Comparison of ENCODE assay signal across 9 cellular contexts in genomic region chr1:151837841-151838490, GRCh38. TPM values are rescaled to one million over a fixed set of nuclear protein-coding genes. Genes with fewer than 3 reads are reported as not detected.
A peak's percentile ranks its signal among the peaks of the same experiment; 100 is the strongest.
DNase-seq lines count a peak whose midpoint lies in the region; ATAC-seq and TF ChIP-seq lines count a peak whose summit lies in the region.
"Had no signal": no experiment of that assay in that cellular context is flagged by ENCODE, and none has a peak within 500 bp of the region (broad histone marks: within the 10 kb centered on the region; RNA-seq: fewer than 3 reads in every experiment).

No MANE protein-coding gene starts in this region.

- no peak for TF ChIP-seq RAD21 in SK-N-SH (IDR thresholded peaks at IDR 0.05; ENCODE audit: low read length)

- no peak for TF ChIP-seq CTCF in DOHH2 (IDR thresholded peaks at IDR 0.05; ENCODE audit: low read depth, low read length, poor library complexity, severe bottlenecking)
- no peak for TF ChIP-seq CTCF in SK-N-SH (IDR thresholded peaks at IDR 0.05)

- H3K9me2 ChIP-seq in DOHH2 (replicated peaks; ENCODE audit: control insufficient read depth, low read length) (no peaks in the 10 kb centered on the region), SK-N-SH (no peaks in the 10 kb centered on the region)

- H3K36me3 ChIP-seq in DOHH2 (ENCODE audit: control insufficient read depth, low read length) (no peaks in the 10 kb centered on the region), neuron (ENCODE audit: insufficient read depth, low read length) (no peaks in the 10 kb centered on the region), SK-N-SH (replicated peaks in 1 of 2; ENCODE audit: control insufficient read depth in 1 of 2, insufficient read depth in 2 of 2, low read length in 1 of 2) (no peaks in the 10 kb centered on the region)

- peaks cover 50% of the 10 kb centered on the region for H3K27me3 ChIP-seq in DOHH2 (ENCODE audit: control insufficient read depth, low read length)
- H3K27me3 ChIP-seq in neuron (ENCODE audit: insufficient read depth, low read length): peaks cover 70% of the 10 kb centered on the region
- H3K27me3 ChIP-seq in SK-N-SH (ENCODE audit: insufficient read depth): no peaks in the 10 kb centered on the region

- H3K4me1 Mint-ChIP-seq in T-helper 17 cell: peaks cover 49% of the 10 kb centered on the region

- no peak for TF ChIP-seq EP300 in SK-N-SH (IDR thresholded peaks at IDR 0.05; ENCODE audit: borderline replicate concordance in 1 of 2, low read depth in 1 of 2, low read length in 1 of 2)

- no peak overlapping the region for H3K9ac ChIP-seq in SK-N-SH

- WGBS in SK-N-SH (ENCODE audit: low lambda C conversion rate): 89% methylated on average over 52 of the region's 68 CpGs

- H2AFZ ChIP-seq in neuron (ENCODE audit: low read depth, low read length) (no peak overlapping the region), SK-N-SH (ENCODE audit: low read depth) (no peak overlapping the region)

- peaks cover 2% of the 10 kb centered on the region for H3K36me3 Mint-ChIP-seq in T-helper 17 cell (ENCODE audit: low read depth)

- H3K27me3 Mint-ChIP-seq in T-helper 17 cell: no peaks in the 10 kb centered on the region

- ATAC-seq in T-helper 17 cell (peak; percentile 11), esophagus mucosa (peak; percentile 12)

- CTCF ChIA-PET in SK-N-SH (lab: Yijun Ruan, JAX): interaction anchor here (0.7 to 1.6 kb wide), 3 partner anchors 20 to 304 kb away, joined by 3 to 6 read pairs (median 5); no protein-coding TSS in a partner anchor

- peak overlapping the region; percentile 55 for H3K4me2 ChIP-seq in DOHH2 (ENCODE audit: low read length)
- H3K4me2 ChIP-seq in SK-N-SH: no peak overlapping the region

- H3K27ac ChIP-seq in DOHH2 (ENCODE audit: low read depth, low read length) (no peak overlapping the region), SK-N-SH (ENCODE audit: low read depth in 2 of 2, low read length in 1 of 2) (no peak overlapping the region)

- H3K4me3 ChIP-seq in DOHH2 (ENCODE audit: low read length): peak overlapping the region; percentile 48
- peak overlapping the region; percentile 10 for H3K4me3 ChIP-seq in neuron (ENCODE audit: low read length)
- H3K4me3 ChIP-seq in SK-N-SH (ENCODE audit: low read depth in 2 of 2, low read length in 1 of 2): no peak overlapping the region

- POLR2A ChIA-PET in SK-N-SH (lab: Yijun Ruan, JAX): no interaction called here

- 0 out of 2 replicates have a peak, but pooled peaks cover 3% of the 10 kb centered on the region for H3F3A ChIP-seq in DOHH2 (ENCODE audit: control insufficient read depth, insufficient read depth)
- no peaks in the 10 kb centered on the region for H3F3A ChIP-seq in SK-N-SH (replicated peaks; ENCODE audit: insufficient read depth)

- H3K9me3 ChIP-seq in DOHH2 (ENCODE audit: control insufficient read depth, insufficient read depth, low read length) (no peaks in the 10 kb centered on the region), T-helper 17 cell (ENCODE audit: control insufficient read depth, low read length, poor library complexity, severe bottlenecking) (no peaks in the 10 kb centered on the region), neuron (ENCODE audit: low read length) (no peaks in the 10 kb centered on the region), SK-N-SH (no peaks in the 10 kb centered on the region)

- H3K4me1 ChIP-seq in DOHH2 (ENCODE audit: control insufficient read depth, low read length) (peaks cover 30% of the 10 kb centered on the region), neuron (ENCODE audit: insufficient read depth, low read length) (peaks cover 3% of the 10 kb centered on the region), SK-N-SH (ENCODE audit: control insufficient read depth in 1 of 2, insufficient read depth in 2 of 2, low read depth in 1 of 2, low read length in 1 of 2) (peaks cover 0 to 11% of the 10 kb centered on the region in 2 experiments; a peak in 1 of 4 replicates)

- peak overlapping the region; percentile 98 for H3K27ac Mint-ChIP-seq in T-helper 17 cell

- no peaks in the 10 kb centered on the region for H3K79me2 ChIP-seq in DOHH2 (ENCODE audit: control insufficient read depth, low read length)
- H3K79me2 ChIP-seq in SK-N-SH (ENCODE audit: insufficient read depth): no peaks in the 10 kb centered on the region

- DNase-seq in T-helper 17 cell (peak in 2 of 3 donors; percentile 31 to 44), SK-N-SH (no peak), 8988T (no peak), DMS 273 treated with DMSO at 0.1 percent for 48 hours (lab: John Stamatoyannopoulos, UW) (no peak), NCI-H446 (lab: John Stamatoyannopoulos, UW) (no peak)

- peak overlapping the region; percentile 98 for H3K4me3 Mint-ChIP-seq in T-helper 17 cell

- H4K20me1 ChIP-seq in DOHH2 (ENCODE audit: control insufficient read depth, insufficient read depth, low read depth, low read length) (no peaks in the 10 kb centered on the region), SK-N-SH (ENCODE audit: insufficient read depth) (no peaks in the 10 kb centered on the region)

TF ChIP-seq in SK-N-SH, 30 proteins besides CTCF, POLR2A, EP300 and RAD21 (continues in another document):
- TF ChIP-seq RFX5 (IDR thresholded peaks at IDR 0.05; ENCODE audit: low read length) (no peak), GABPA (IDR thresholded peaks at IDR 0.05; ENCODE audit: low read depth) (no peak), FOXJ3 (CRISPR knock-in tag; IDR thresholded peaks at IDR 0.05) (no peak), RCOR1 (IDR thresholded peaks at IDR 0.05; ENCODE audit: low read length) (no peak), FOSL2 (IDR thresholded peaks at IDR 0.05; ENCODE audit: borderline replicate concordance, low read depth) (no peak), USF1 (IDR thresholded peaks at IDR 0.05; ENCODE audit: borderline replicate concordance, low read depth) (no peak), JUND (IDR thresholded peaks at IDR 0.05) (no peak), NFIC (IDR thresholded peaks at IDR 0.05; ENCODE audit: borderline replicate concordance) (no peak), CHD2 (IDR thresholded peaks at IDR 0.05; ENCODE audit: low read length, partially characterized antibody) (no peak), YY1 (IDR thresholded peaks at IDR 0.05; ENCODE audit: low read depth) (no peak)
- TF ChIP-seq, protein P1, sequence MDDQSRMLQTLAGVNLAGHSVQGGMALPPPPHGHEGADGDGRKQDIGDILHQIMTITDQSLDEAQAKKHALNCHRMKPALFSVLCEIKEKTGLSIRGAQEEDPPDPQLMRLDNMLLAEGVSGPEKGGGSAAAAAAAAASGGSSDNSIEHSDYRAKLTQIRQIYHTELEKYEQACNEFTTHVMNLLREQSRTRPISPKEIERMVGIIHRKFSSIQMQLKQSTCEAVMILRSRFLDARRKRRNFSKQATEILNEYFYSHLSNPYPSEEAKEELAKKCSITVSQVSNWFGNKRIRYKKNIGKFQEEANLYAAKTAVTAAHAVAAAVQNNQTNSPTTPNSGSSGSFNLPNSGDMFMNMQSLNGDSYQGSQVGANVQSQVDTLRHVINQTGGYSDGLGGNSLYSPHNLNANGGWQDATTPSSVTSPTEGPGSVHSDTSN (IDR thresholded peaks at IDR 0.05): no peak

RNA-seq across cellular contexts. Expression of gene C2CD4D, which starts 1.7 kb away (rescaled TPM):
- total RNA-seq in T-helper 17 cell: 1 to 10 TPM; 1.9 to 2.3 TPM
- 0.24 TPM for total RNA-seq in esophagus mucosa
- polyA plus RNA-seq in SK-N-SH (2012; rRNA removed): not detected in 2 replicates
- polyA plus RNA-seq in SK-N-SH (2012; cell fraction: cytosol; rRNA removed): not detected in 2 replicates
- not detected in 2 replicates for polyA plus RNA-seq in SK-N-SH (2012; cell fraction: nucleus; rRNA removed)
- total RNA-seq: bronchial epithelial cell had no signal

RNA-seq across cellular contexts. Expression of gene RORC, which starts 6.4 kb away (rescaled TPM):
- total RNA-seq in T-helper 17 cell (10 to 100 TPM; 38.4 to 42.5 TPM), esophagus mucosa (1.2 TPM)
- 0.03 TPM in 1 of 2 replicates, not detected in the other for polyA plus RNA-seq in SK-N-SH (2012; rRNA removed)
- polyA plus RNA-seq in SK-N-SH (2012; cell fraction: cytosol; rRNA removed): 0.03 and 0.05 TPM in 2 replicates
- 0.02 and 0.09 TPM in 2 replicates for polyA plus RNA-seq in SK-N-SH (2012; cell fraction: nucleus; rRNA removed)

RNA-seq across cellular contexts. Expression of gene THEM5, which starts 15.5 kb away (rescaled TPM):
- total RNA-seq in T-helper 17 cell: under 1 TPM in 1 of 2 donors, not detected in 1; 0.89 TPM
- total RNA-seq in esophagus mucosa: 0.32 TPM
- not detected in 2 replicates for polyA plus RNA-seq in SK-N-SH (2012; rRNA removed)
- polyA plus RNA-seq in SK-N-SH (2012; cell fraction: cytosol; rRNA removed): not detected in 2 replicates
- not detected in 2 replicates for polyA plus RNA-seq in SK-N-SH (2012; cell fraction: nucleus; rRNA removed)
- total RNA-seq: bronchial epithelial cell had no signal

RNA-seq across cellular contexts. Expression of gene LINGO4, which starts 32.7 kb away (rescaled TPM):
- 1 to 10 TPM in 1 of 2 donors, under 1 TPM in 1; 0.77 to 1.6 TPM for total RNA-seq in T-helper 17 cell
- total RNA-seq in esophagus mucosa: not detected
- not detected in 2 replicates for polyA plus RNA-seq in SK-N-SH (2012; rRNA removed)
- polyA plus RNA-seq in SK-N-SH (2012; cell fraction: cytosol; rRNA removed): 0.01 TPM in 1 of 2 replicates, not detected in the other
- polyA plus RNA-seq in SK-N-SH (2012; cell fraction: nucleus; rRNA removed): not detected in 2 replicates
- total RNA-seq: bronchial epithelial cell had no signal

RNA-seq across cellular contexts. Expression of gene TDRKH, which starts 47.7 kb away (rescaled TPM):
- total RNA-seq in T-helper 17 cell (10 to 100 TPM; 11.3 to 17.7 TPM), esophagus mucosa (2.2 TPM)
- polyA plus RNA-seq in SK-N-SH (2012; rRNA removed): 1.9 and 2.7 TPM in 2 replicates
- 2.8 and 2.9 TPM in 2 replicates for polyA plus RNA-seq in SK-N-SH (2012; cell fraction: cytosol; rRNA removed)
- 1.9 and 2.9 TPM in 2 replicates for polyA plus RNA-seq in SK-N-SH (2012; cell fraction: nucleus; rRNA removed)

Comparison
In these comparisons a context has a peak if more than half of its experiments do, and no peak if none do; other contexts are left out.
1. H3K4me3 ChIP-seq: peak in DOHH2 (single experiment) and neuron (single experiment); none in SK-N-SH (0 of 2).
2. DNase-seq: peak in T-helper 17 cell (2 of 3); none in SK-N-SH (single experiment), 8988T (single experiment), DMS 273 treated with DMSO at 0.1 percent for 48 hours (single experiment) and NCI-H446 (0 of 2).
3. RNA of gene RORC, which starts 6.4 kb away (total RNA-seq): 38.4 to 42.5 TPM in T-helper 17 cell; 1.2 TPM in esophagus mucosa (single experiment); every median in the first group is over 10 times any median in the second.